1 cellular context compared by ENCODE assay signal in the genomic region with DNA sequence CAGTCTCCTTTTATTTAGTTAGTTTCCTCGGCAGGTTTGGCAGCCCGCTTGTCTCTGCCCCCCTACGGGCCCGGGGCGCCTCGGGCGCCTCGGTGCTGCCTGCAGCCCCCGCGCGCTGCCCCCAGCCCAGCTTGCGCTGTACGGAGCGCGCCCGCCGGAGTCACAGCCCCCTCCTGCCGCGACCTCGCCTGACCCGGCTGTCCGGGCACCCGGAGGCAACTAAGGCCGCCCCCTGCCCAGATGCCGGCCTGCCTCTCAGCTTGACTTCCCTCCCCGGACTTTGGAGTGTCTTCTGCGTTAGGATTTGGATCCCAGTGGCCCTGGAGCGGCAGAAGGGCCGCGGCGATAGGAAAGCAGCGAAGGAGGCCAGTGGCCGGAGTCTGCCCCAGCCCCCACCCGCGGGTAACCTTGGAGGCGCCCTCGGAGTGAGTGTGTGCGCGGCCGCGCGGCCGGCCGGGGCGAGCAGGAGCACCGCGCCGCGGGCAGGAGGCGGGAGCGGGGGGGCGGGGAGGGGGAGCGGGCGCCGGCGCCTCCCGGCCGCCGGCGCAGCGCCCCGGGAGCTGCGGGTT.
TF ChIP-seq lines count a peak whose summit lies in the region.

No MANE protein-coding gene starts in this region.

TF ChIP-seq in GM12878, 131 proteins besides CTCF, POLR2A, EP300 and RAD21:
- TF ChIP-seq ETV6 (conservative IDR thresholded peaks at IDR 0.05 in 1 of 2, IDR thresholded peaks at IDR 0.05 in 1 of 2; ENCODE audit: borderline replicate concordance in 1 of 2, low read depth in 1 of 2) (no peak), TAF1 (IDR thresholded peaks at IDR 0.05; ENCODE audit: borderline replicate concordance, low read depth, low read length) (peak; percentile 0; the same call in 1 of the 2 replicates), ASH2L (IDR thresholded peaks at IDR 0.05; ENCODE audit: borderline replicate concordance, low read depth) (0 out of 2 replicates have a peak, but pooled peaks have one; percentile 55), IKZF1 (conservative IDR thresholded peaks at IDR 0.05) (0 out of 2 replicates have a peak, but pooled peaks have one; percentile 19), MYB (IDR thresholded peaks at IDR 0.05; ENCODE audit: borderline replicate concordance, low read depth, low read length) (no peak)
TF ChIP-seq in GM12878: peak in this region for 3.
